14 cellular contexts compared by ENCODE assay signal in the genomic region with DNA sequence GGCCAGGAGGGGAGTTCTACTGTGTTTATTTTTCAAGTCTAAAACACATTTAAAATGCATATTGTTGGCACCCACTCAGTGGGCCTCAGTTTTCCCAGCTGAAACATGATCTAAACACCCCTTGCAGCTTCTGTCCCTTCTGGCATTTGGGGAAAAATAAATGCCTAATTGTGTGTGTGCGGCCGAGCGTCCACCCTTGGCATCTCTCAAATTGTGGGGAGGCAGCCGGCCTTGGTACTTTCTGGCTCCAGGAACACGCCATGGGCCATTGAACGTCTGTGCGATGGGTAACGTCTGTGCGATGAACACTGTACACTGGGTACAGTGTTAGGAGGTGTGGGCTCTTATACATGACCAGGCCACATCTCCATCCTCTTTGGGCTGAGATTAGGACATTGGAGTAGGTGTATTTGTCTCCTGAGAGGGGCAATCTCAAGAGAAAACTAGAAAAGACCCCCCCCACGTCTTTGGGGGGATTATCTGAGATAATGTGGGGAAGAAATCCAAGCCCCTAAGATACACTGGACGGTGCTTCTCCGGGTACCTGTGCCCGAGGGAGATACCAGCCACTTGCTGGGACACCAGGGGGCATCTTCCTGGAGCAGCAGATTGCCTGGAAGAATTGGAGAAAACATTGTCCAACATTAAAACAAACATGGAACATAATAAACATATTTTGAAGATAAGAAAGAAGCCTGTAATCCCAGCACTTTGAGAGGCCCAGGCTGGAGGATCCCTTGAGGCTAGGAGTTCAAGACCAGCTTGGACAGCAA. TPM values are rescaled to one million over a fixed set of nuclear protein-coding genes. Genes with fewer than 3 reads are reported as not detected.
DNase-seq lines count a peak whose midpoint lies in the region; ATAC-seq and TF ChIP-seq lines count a peak whose summit lies in the region.
"Had no signal": no experiment of that assay in that cellular context is flagged by ENCODE, and none has a peak within 500 bp of the region (broad histone marks: within the 10 kb centered on the region; RNA-seq: fewer than 3 reads in every experiment).

No MANE protein-coding gene starts in this region.

- no peak for TF ChIP-seq EP300 in ovary (IDR thresholded peaks at IDR 0.05)

- no peaks in the 10 kb centered on the region for H3K79me2 ChIP-seq in H9 (ENCODE audit: insufficient read depth, low read length)

- H3K27me3 ChIP-seq in H9 (ENCODE audit: insufficient read depth, low read length) (no peaks in the 10 kb centered on the region), ovary (no peaks in the 10 kb centered on the region)

- no peaks in the 10 kb centered on the region for H3K79me1 ChIP-seq in H9 (ENCODE audit: insufficient read depth, low read depth, low read length, poor library complexity, severe bottlenecking)

- H2BK5ac ChIP-seq in H9 (ENCODE audit: insufficient read length, low read length): no peak overlapping the region

- H4K5ac ChIP-seq in H9 (ENCODE audit: insufficient read length, low read depth, low read length): no peak overlapping the region

- H3K36me3 ChIP-seq in ovary: no peaks in the 10 kb centered on the region

- no peaks in the 10 kb centered on the region; the same call in 1 of the 2 replicates for H3K27me3 Mint-ChIP-seq in H9 (ENCODE audit: low read depth)
- H3K27me3 Mint-ChIP-seq in stimulated activated naive B cell treated with anti-CD40 and anti-IgM and Interleukin-4, amounts not matched to agents 10 μg/mL and 1 μg/mL and 100 μg/mL, for 72 hours: peaks cover 0 to 10% of the 10 kb centered on the region in 2 donors

- H4K91ac ChIP-seq in H9 (ENCODE audit: insufficient read length, low read depth, low read length): no peak overlapping the region

- H3K27ac ChIP-seq in H9 (ENCODE audit: insufficient read length, low read depth, low read length): no peak overlapping the region
- H3K27ac ChIP-seq in ovary: no peak overlapping the region
- H3K27ac ChIP-seq: C4-2B had no signal

- ATAC-seq in stimulated activated naive B cell treated with anti-CD40 and anti-IgM and Interleukin-4, amounts not matched to agents 10 μg/mL and 1 μg/mL and 100 μg/mL, for 72 hours (replicated peaks): no peak
- ATAC-seq: stimulated activated effector memory CD8-positive, alpha-beta T cell treated with anti-CD3 and anti-CD28 coated beads, Interleukin-12 subunit alpha, Interleukin-12 subunit beta, amount 100 ng/mL, for 72 hours had no signal

- TF ChIP-seq CTCF in H9 (conservative IDR thresholded peaks at IDR 0.05) (peak; percentile 26; the same call in 1 of the 3 replicates), fibroblast of mammary gland (conservative IDR thresholded peaks at IDR 0.05; ENCODE audit: control insufficient read depth, insufficient read depth, low read depth, low read length) (peak; percentile 13), ovary (IDR thresholded peaks at IDR 0.05) (no peak)

- H3T11ph ChIP-seq in H9 (ENCODE audit: low read length): no peak overlapping the region

- no peak overlapping the region for H2AFZ ChIP-seq in H9 (ENCODE audit: low read length)

- H3K18ac ChIP-seq in H9 (ENCODE audit: insufficient read length, low read depth, low read length): no peak overlapping the region

- H3K9me3 ChIP-seq in H9 (ENCODE audit: control insufficient read depth, low read depth, low read length) (no peaks in the 10 kb centered on the region), ovary (no peaks in the 10 kb centered on the region)

- intact Hi-C loops in ovary (cut with DNase I): no loop called here

- no CpG with 5 or more reads among the region's 13 CpGs for WGBS in H9 (ENCODE audit: extremely low coverage, insufficient read length, low lambda C conversion rate)
- WGBS in ovary, 3 donors: 76 to 84% (median 77%) methylated on average over 13 of the region's 13 CpGs

- no peak overlapping the region for H3K23ac ChIP-seq in H9 (ENCODE audit: insufficient read length, low read depth, low read length)

- H3K4ac ChIP-seq in H9 (ENCODE audit: low read depth, low read length): no peak overlapping the region

- no peak overlapping the region; the same call in 1 of the 2 replicates for H2BK15ac ChIP-seq in H9 (ENCODE audit: low read depth, low read length)

- no peak overlapping the region for H2AK5ac ChIP-seq in H9 (ENCODE audit: insufficient read length, low read length)

- H2BK20ac ChIP-seq in H9 (ENCODE audit: low read depth, low read length, poor library complexity, severe bottlenecking): no peak overlapping the region

- no peaks in the 10 kb centered on the region for H3K36me3 Mint-ChIP-seq in H9 (ENCODE audit: insufficient read depth in 1 of 3, low read depth in 3 of 3)
- H3K36me3 Mint-ChIP-seq in stimulated activated naive B cell treated with anti-CD40 and anti-IgM and Interleukin-4, amounts not matched to agents 10 μg/mL and 1 μg/mL and 100 μg/mL, for 72 hours: no peaks in the 10 kb centered on the region
- H3K36me3 Mint-ChIP-seq: stimulated activated effector memory CD8-positive, alpha-beta T cell treated with anti-CD3 and anti-CD28 coated beads, Interleukin-12 subunit alpha, Interleukin-12 subunit beta, amount 100 ng/mL, for 72 hours had no signal

- H3K4me1 ChIP-seq in H9 (ENCODE audit: insufficient read depth, low read length) (no peaks in the 10 kb centered on the region), ovary (ENCODE audit: insufficient read depth) (no peaks in the 10 kb centered on the region)

- no peak for TF ChIP-seq POLR2A in ovary (IDR thresholded peaks at IDR 0.05)

- DNase-seq in H9 (no peak), RPMI7951 (ENCODE audit: low read depth) (peak; percentile 8), fibroblast of mammary gland (ENCODE audit: low read depth) (no peak), ovary (no peak), COLO668 (lab: John Stamatoyannopoulos, UW; ENCODE audit: unreplicated experiment) (no peak)
- no peak for DNase-seq in stimulated activated naive B cell treated with anti-CD40 and anti-IgM and Interleukin-4, amounts not matched to agents 10 μg/mL and 1 μg/mL and 100 μg/mL, for 72 hours
- DNase-seq in effector CD4-positive, alpha-beta T cell: no peak
- DNase-seq: activated effector memory CD4-positive, alpha-beta T cell treated with Interleukin-2 at 50 U/mL for 16 hours; aorta; foreskin melanocyte; Karpas-422; NCI-H510A had no signal

- no peak overlapping the region for H3K27ac Mint-ChIP-seq in H9
- H3K27ac Mint-ChIP-seq in stimulated activated naive B cell treated with anti-CD40 and anti-IgM and Interleukin-4, amounts not matched to agents 10 μg/mL and 1 μg/mL and 100 μg/mL, for 72 hours: peak overlapping the region; percentile 9
- H3K27ac Mint-ChIP-seq: stimulated activated effector memory CD8-positive, alpha-beta T cell treated with anti-CD3 and anti-CD28 coated beads, Interleukin-12 subunit alpha, Interleukin-12 subunit beta, amount 100 ng/mL, for 72 hours had no signal

- H3K4me1 Mint-ChIP-seq in H9: peaks cover 6 to 12% of the 10 kb centered on the region in 2 experiments
- peaks cover 10 to 12% of the 10 kb centered on the region in 2 donors for H3K4me1 Mint-ChIP-seq in stimulated activated naive B cell treated with anti-CD40 and anti-IgM and Interleukin-4, amounts not matched to agents 10 μg/mL and 1 μg/mL and 100 μg/mL, for 72 hours
- H3K4me1 Mint-ChIP-seq: stimulated activated effector memory CD8-positive, alpha-beta T cell treated with anti-CD3 and anti-CD28 coated beads, Interleukin-12 subunit alpha, Interleukin-12 subunit beta, amount 100 ng/mL, for 72 hours had no signal

- no peak overlapping the region for H4K8ac ChIP-seq in H9 (replicated peaks; ENCODE audit: insufficient read length, low read depth, low read length)

- no peaks in the 10 kb centered on the region for H3K9me3 Mint-ChIP-seq in H9
- H3K9me3 Mint-ChIP-seq in stimulated activated naive B cell treated with anti-CD40 and anti-IgM and Interleukin-4, amounts not matched to agents 10 μg/mL and 1 μg/mL and 100 μg/mL, for 72 hours: no peaks in the 10 kb centered on the region
- H3K9me3 Mint-ChIP-seq: stimulated activated effector memory CD8-positive, alpha-beta T cell treated with anti-CD3 and anti-CD28 coated beads, Interleukin-12 subunit alpha, Interleukin-12 subunit beta, amount 100 ng/mL, for 72 hours had no signal

- H3K4me3 ChIP-seq in fibroblast of mammary gland (ENCODE audit: control insufficient read depth, low read depth, low read length) (no peak overlapping the region), ovary (no peak overlapping the region)

- H3K4me2 ChIP-seq in H9 (ENCODE audit: insufficient read depth, insufficient read length, low read length): no peak overlapping the region

- no peak overlapping the region for H2BK12ac ChIP-seq in H9 (ENCODE audit: insufficient read length, low read depth, low read length)

- no peak overlapping the region for H3K14ac ChIP-seq in H9 (ENCODE audit: insufficient read depth, low read length)

- H3K23me2 ChIP-seq in H9 (ENCODE audit: insufficient read length, low read depth, low read length, poor library complexity, severe bottlenecking): no peaks in the 10 kb centered on the region

- no peaks in the 10 kb centered on the region for H4K20me1 ChIP-seq in H9 (ENCODE audit: control insufficient read depth, insufficient read depth, insufficient read length)

- H3K9ac ChIP-seq in H9 (ENCODE audit: extremely low read depth, insufficient read length, low read length): no peak overlapping the region

- no peak overlapping the region for H3K4me3 Mint-ChIP-seq in H9
- H3K4me3 Mint-ChIP-seq in stimulated activated naive B cell treated with anti-CD40 and anti-IgM and Interleukin-4, amounts not matched to agents 10 μg/mL and 1 μg/mL and 100 μg/mL, for 72 hours: no peak overlapping the region
- H3K4me3 Mint-ChIP-seq: stimulated activated effector memory CD8-positive, alpha-beta T cell treated with anti-CD3 and anti-CD28 coated beads, Interleukin-12 subunit alpha, Interleukin-12 subunit beta, amount 100 ng/mL, for 72 hours had no signal

- no peak overlapping the region for H3K56ac ChIP-seq in H9 (ENCODE audit: insufficient read length, low read depth, low read length)

- H2BK120ac ChIP-seq in H9 (ENCODE audit: low read depth, low read length, poor library complexity, severe bottlenecking): no peak overlapping the region

RNA-seq across cellular contexts. Expression of a gene that starts 54.9 kb away (rescaled TPM):
- 25.7 and 26.1 TPM in 2 replicates for total RNA-seq in H9 (2021)
- under 0.01 and 0.59 TPM in 2 replicates for total RNA-seq in RPMI7951 (2014; rRNA removed; shearing (Covaris generic))
- total RNA-seq in ovary: 10 to 100 TPM in 2 of 7 donors, 1 to 10 TPM in 5; 3.1 to 16.5 (median 6.4) TPM
- polyA plus RNA-seq in ovary: 1 to 10 TPM; 1.8 to 4.5 TPM

Comparison
In these comparisons a context has a peak if more than half of its experiments do, and no peak if none do; other contexts are left out.
1. CTCF ChIP-seq: peak in H9 (single experiment) and fibroblast of mammary gland (single experiment); none in ovary (0 of 3).